10 cellular contexts compared by ENCODE assay signal in the genomic region with DNA sequence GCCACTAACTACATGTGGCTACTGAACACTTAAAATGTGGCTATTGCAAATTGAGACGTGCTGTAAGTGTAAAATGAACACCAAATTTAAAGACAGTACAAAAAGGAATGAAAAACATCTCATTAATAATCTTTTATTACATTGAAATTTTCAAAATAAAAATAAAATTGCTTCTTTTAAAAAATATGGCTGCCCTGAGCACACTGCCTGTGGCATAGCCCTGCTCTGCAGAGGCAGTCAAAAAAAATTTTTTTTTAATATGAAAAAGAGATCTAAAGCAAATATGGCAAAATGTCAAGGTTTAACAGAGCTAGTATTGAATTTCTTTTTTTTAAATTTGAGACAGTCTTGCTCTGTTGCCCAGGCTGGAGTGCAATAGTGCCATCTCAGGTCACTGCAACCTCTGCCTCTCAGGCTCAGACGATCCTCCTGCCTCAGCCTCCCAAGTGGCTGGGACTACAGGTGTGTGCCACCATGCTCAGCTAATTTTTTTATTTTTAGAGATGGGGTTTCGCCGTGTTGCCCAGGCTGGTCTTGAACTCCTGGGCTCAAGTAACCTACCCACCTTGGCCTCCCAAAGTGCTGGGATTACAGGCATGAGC. TPM values are rescaled to one million over a fixed set of nuclear protein-coding genes. Genes with fewer than 3 reads are reported as not detected.
DNase-seq lines count a peak whose midpoint lies in the region; ATAC-seq and TF ChIP-seq lines count a peak whose summit lies in the region.
"Had no signal": no experiment of that assay in that cellular context is flagged by ENCODE, and none has a peak within 500 bp of the region (broad histone marks: within the 10 kb centered on the region; RNA-seq: fewer than 3 reads in every experiment).

No MANE protein-coding gene starts in this region.

- H3K27me3 Mint-ChIP-seq in chondrocyte (ENCODE audit: low read depth), result no peaks in the 10 kb centered on the region

- TF ChIP-seq POLR2A in GM18505 (IDR thresholded peaks at IDR 0.05; ENCODE audit: borderline replicate concordance, extremely low read depth, insufficient read depth, insufficient read length), result no peak
- no peak for TF ChIP-seq POLR2A in testis (IDR thresholded peaks at IDR 0.05)

- H3K9me3 ChIP-seq in testis, result no peaks in the 10 kb centered on the region
- H3K9me3 ChIP-seq: psoas muscle had no signal

- H3K36me3 Mint-ChIP-seq in chondrocyte (ENCODE audit: low read depth), result no peaks in the 10 kb centered on the region

- no peak overlapping the region for H3K27ac Mint-ChIP-seq in chondrocyte (ENCODE audit: unreplicated experiment)

- H3K9me3 Mint-ChIP-seq in chondrocyte (ENCODE audit: low read depth), result no peaks in the 10 kb centered on the region

- peaks cover 5% of the 10 kb centered on the region for H3K4me1 Mint-ChIP-seq in chondrocyte (ENCODE audit: low read depth)

- intact Hi-C loops in testis (cut with DNase I; ENCODE audit: low total_unique reads), result loop anchor here (10.0 kb wide), 1 partner anchor 228 kb away; no protein-coding TSS in a partner anchor

- CTCF ChIA-PET in HEK293T (lab: Yijun Ruan, JAX), result interaction anchor here (0.6 to 1.7 kb wide), 3 partner anchors 11 to 225 kb away, joined by 3 to 4 read pairs (median 4); no protein-coding TSS in a partner anchor

- DNase-seq in chondrocyte (ENCODE audit: low spot score), result no peak
- no peak for DNase-seq in GM19238 (ENCODE audit: insufficient read length, low spot score)
- no peak for DNase-seq in HEK293T (ENCODE audit: extremely low spot score)
- DNase-seq in testis, result no peak
- DNase-seq in NCI-H146 treated with DMSO at 0.1 percent for 48 hours (lab: John Stamatoyannopoulos, UW; ENCODE audit: unreplicated experiment), result no peak
- DNase-seq: activated naive CD4-positive, alpha-beta T cell treated with Interleukin-2 at 50 U/mL for 16 hours; psoas muscle had no signal

- TF ChIP-seq CTCF in chondrocyte (IDR thresholded peaks at IDR 0.05) (peak; percentile 59), testis (IDR thresholded peaks at IDR 0.05) (no peak)

- H3K4me3 ChIP-seq in testis, result no peak overlapping the region
- H3K4me3 ChIP-seq: psoas muscle had no signal

- peak; percentile 22 for ATAC-seq in GM18505 (IDR thresholded peaks at IDR 0.05; ENCODE audit: unreplicated experiment)
- ATAC-seq in GM21360 (IDR thresholded peaks at IDR 0.05; ENCODE audit: unreplicated experiment), result peak; percentile 20
- peak; percentile 22 for ATAC-seq in HG03095 (IDR thresholded peaks at IDR 0.05; ENCODE audit: unreplicated experiment)

- H3K4me1 ChIP-seq in testis, result no peaks in the 10 kb centered on the region

- 62 to 72% methylated on average over 4 of the region's 4 CpGs for WGBS in testis, 2 donors

- H3K4me3 Mint-ChIP-seq in chondrocyte (ENCODE audit: unreplicated experiment), result no peak overlapping the region

- H3K36me3 ChIP-seq in testis (ENCODE audit: low read depth, missing control alignments), result no peaks in the 10 kb centered on the region

- POLR2A ChIA-PET in HEK293T (lab: Yijun Ruan, JAX), result no interaction called here

- H3K27ac ChIP-seq in testis, result no peak overlapping the region
- H3K27ac ChIP-seq: psoas muscle had no signal

- H3K27me3 ChIP-seq in testis, result no peaks in the 10 kb centered on the region

TF ChIP-seq in HEK293T, 16 proteins besides CTCF, POLR2A, EP300 and RAD21:
- TF ChIP-seq CTBP1 (IDR thresholded peaks at IDR 0.05; ENCODE audit: borderline replicate concordance) (no peak), PKNOX1 (IDR thresholded peaks at IDR 0.05) (no peak), SP1 (IDR thresholded peaks at IDR 0.05) (no peak), FOXM1 (IDR thresholded peaks at IDR 0.05; ENCODE audit: borderline replicate concordance) (no peak), BHLHE40 (IDR thresholded peaks at IDR 0.05; ENCODE audit: borderline replicate concordance) (no peak), FOXK2 (IDR thresholded peaks at IDR 0.05) (no peak), ZNF384 (IDR thresholded peaks at IDR 0.05) (no peak), LEF1 (IDR thresholded peaks at IDR 0.05; ENCODE audit: borderline replicate concordance) (no peak), ELF4 (IDR thresholded peaks at IDR 0.05) (no peak), L3MBTL2 (conservative IDR thresholded peaks at IDR 0.05) (no peak), ARNT (IDR thresholded peaks at IDR 0.05) (no peak)

RNA-seq across cellular contexts. Expression of gene CARNMT1, which starts 25.6 kb away (rescaled TPM):
- total RNA-seq in chondrocyte (12.5 to 13.5 TPM (median 12.6 TPM) in 3 replicates), testis (10 to 100 TPM; 40.6 to 42.4 TPM)
- polyA plus RNA-seq in testis (ENCODE audit: insufficient read depth, low read depth, low replicate concordance), result 33.9 TPM

RNA-seq across cellular contexts. Expression of gene C9orf40, which starts 49.8 kb away (rescaled TPM):
- 3.7 to 5.2 TPM (median 5.1 TPM) in 3 replicates for total RNA-seq in chondrocyte
- total RNA-seq in testis, result 10 to 100 TPM in 1 of 2 donors, 1 to 10 TPM in 1; 8.9 to 14.6 TPM
- 21.4 TPM for polyA plus RNA-seq in testis (ENCODE audit: insufficient read depth, low read depth, low replicate concordance)
